ENCODE assay signal across 1 cellular context in genomic region chr6:125018136-125018535, GRCh38.
TF ChIP-seq lines count a peak whose summit lies in the region.

No MANE protein-coding gene starts in this region.

TF ChIP-seq in GM23338, 12 proteins besides CTCF, POLR2A, EP300 and RAD21 (continued from another document):
- TF ChIP-seq, protein P1, sequence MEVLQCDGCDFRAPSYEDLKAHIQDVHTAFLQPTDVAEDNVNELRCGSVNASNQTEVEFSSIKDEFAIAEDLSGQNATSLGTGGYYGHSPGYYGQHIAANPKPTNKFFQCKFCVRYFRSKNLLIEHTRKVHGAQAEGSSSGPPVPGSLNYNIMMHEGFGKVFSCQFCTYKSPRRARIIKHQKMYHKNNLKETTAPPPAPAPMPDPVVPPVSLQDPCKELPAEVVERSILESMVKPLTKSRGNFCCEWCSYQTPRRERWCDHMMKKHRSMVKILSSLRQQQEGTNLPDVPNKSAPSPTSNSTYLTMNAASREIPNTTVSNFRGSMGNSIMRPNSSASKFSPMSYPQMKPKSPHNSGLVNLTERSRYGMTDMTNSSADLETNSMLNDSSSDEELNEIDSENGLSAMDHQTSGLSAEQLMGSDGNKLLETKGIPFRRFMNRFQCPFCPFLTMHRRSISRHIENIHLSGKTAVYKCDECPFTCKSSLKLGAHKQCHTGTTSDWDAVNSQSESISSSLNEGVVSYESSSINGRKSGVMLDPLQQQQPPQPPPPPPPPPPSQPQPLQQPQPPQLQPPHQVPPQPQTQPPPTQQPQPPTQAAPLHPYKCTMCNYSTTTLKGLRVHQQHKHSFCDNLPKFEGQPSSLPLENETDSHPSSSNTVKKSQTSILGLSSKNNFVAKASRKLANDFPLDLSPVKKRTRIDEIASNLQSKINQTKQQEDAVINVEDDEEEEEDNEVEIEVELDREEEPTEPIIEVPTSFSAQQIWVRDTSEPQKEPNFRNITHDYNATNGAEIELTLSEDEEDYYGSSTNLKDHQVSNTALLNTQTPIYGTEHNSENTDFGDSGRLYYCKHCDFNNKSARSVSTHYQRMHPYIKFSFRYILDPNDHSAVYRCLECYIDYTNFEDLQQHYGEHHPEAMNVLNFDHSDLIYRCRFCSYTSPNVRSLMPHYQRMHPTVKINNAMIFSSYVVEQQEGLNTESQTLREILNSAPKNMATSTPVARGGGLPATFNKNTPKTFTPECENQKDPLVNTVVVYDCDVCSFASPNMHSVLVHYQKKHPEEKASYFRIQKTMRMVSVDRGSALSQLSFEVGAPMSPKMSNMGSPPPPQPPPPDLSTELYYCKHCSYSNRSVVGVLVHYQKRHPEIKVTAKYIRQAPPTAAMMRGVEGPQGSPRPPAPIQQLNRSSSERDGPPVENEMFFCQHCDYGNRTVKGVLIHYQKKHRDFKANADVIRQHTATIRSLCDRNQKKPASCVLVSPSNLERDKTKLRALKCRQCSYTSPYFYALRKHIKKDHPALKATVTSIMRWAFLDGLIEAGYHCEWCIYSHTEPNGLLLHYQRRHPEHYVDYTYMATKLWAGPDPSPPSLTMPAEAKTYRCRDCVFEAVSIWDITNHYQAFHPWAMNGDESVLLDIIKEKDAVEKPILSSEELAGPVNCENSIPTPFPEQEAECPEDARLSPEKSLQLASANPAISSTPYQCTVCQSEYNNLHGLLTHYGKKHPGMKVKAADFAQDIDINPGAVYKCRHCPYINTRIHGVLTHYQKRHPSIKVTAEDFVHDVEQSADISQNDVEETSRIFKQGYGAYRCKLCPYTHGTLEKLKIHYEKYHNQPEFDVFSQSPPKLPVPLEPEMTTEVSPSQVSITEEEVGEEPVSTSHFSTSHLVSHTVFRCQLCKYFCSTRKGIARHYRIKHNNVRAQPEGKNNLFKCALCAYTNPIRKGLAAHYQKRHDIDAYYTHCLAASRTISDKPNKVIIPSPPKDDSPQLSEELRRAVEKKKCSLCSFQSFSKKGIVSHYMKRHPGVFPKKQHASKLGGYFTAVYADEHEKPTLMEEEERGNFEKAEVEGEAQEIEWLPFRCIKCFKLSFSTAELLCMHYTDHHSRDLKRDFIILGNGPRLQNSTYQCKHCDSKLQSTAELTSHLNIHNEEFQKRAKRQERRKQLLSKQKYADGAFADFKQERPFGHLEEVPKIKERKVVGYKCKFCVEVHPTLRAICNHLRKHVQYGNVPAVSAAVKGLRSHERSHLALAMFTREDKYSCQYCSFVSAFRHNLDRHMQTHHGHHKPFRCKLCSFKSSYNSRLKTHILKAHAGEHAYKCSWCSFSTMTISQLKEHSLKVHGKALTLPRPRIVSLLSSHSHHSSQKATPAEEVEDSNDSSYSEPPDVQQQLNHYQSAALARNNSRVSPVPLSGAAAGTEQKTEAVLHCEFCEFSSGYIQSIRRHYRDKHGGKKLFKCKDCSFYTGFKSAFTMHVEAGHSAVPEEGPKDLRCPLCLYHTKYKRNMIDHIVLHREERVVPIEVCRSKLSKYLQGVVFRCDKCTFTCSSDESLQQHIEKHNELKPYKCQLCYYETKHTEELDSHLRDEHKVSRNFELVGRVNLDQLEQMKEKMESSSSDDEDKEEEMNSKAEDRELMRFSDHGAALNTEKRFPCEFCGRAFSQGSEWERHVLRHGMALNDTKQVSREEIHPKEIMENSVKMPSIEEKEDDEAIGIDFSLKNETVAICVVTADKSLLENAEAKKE (CRISPR knock-in tag; IDR thresholded peaks at IDR 0.05) = no peak
- TF ChIP-seq CREB1 (CRISPR knock-in tag; IDR thresholded peaks at IDR 0.05; ENCODE audit: low read depth) = no peak
- TF ChIP-seq POLR2AphosphoS5 (IDR thresholded peaks at IDR 0.05; ENCODE audit: low read depth) = no peak
- TF ChIP-seq JUNB (IDR thresholded peaks at IDR 0.05; ENCODE audit: unreplicated experiment) = no peak
- TF ChIP-seq REST (IDR thresholded peaks at IDR 0.05; ENCODE audit: unreplicated experiment) = no peak
- no peak for TF ChIP-seq EZH2phosphoT487 (IDR thresholded peaks at IDR 0.05; ENCODE audit: unreplicated experiment)
- TF ChIP-seq ZNF331 (CRISPR knock-in tag; IDR thresholded peaks at IDR 0.05; ENCODE audit: low read depth) = no peak
- TF ChIP-seq ZNF114 (CRISPR knock-in tag; IDR thresholded peaks at IDR 0.05) = no peak
